12 cellular contexts compared by ENCODE assay signal in genomic region chr12:69988601-69989194, GRCh38.
DNase-seq lines count a peak whose midpoint lies in the region; ATAC-seq and TF ChIP-seq lines count a peak whose summit lies in the region.
"Had no signal": no experiment of that assay in that cellular context is flagged by ENCODE, and none has a peak within 500 bp of the region (broad histone marks: within the 10 kb centered on the region; RNA-seq: fewer than 3 reads in every experiment).

No MANE protein-coding gene starts in this region.

- no peaks in the 10 kb centered on the region for H3K4me1 Mint-ChIP-seq in CD4-positive, alpha-beta T cell (ENCODE audit: low read depth)

- peaks cover 33% of the 10 kb centered on the region for H3K4me1 ChIP-seq in adipocyte (ENCODE audit: control insufficient read depth, insufficient read depth, low read length)

- intact Hi-C loops in left cardiac atrium (cut with DNase I): no loop called here
- intact Hi-C loops in CD4-positive, alpha-beta T cell (cut with DNase I, micrococcal nuclease): no loop called here

- ATAC-seq in left cardiac atrium: peak; percentile 61 to 80
- ATAC-seq in GM19023 (IDR thresholded peaks at IDR 0.05; ENCODE audit: unreplicated experiment): no peak
- ATAC-seq in CD4-positive, alpha-beta T cell (ENCODE audit: poor library complexity): no peak

- POLR2A ChIA-PET in CD4-positive, alpha-beta T cell (lab: Charles Lee): no interaction called here

- no peak overlapping the region for H3K4me3 Mint-ChIP-seq in CD4-positive, alpha-beta T cell

- no peaks in the 10 kb centered on the region for H3K36me3 ChIP-seq in adipocyte (ENCODE audit: control insufficient read depth, insufficient read depth, low read length, severe bottlenecking)
- H3K36me3 ChIP-seq: neutrophil had no signal

- TF ChIP-seq CTCF in retinal pigment epithelial cell (conservative IDR thresholded peaks at IDR 0.05; ENCODE audit: low read depth, low read length): no peak
- TF ChIP-seq CTCF in CD4-positive, alpha-beta T cell (IDR thresholded peaks at IDR 0.05): no peak

- H3K27me3 Mint-ChIP-seq in CD4-positive, alpha-beta T cell: peaks cover 14% of the 10 kb centered on the region

- peak overlapping the region; percentile 80 for H3K9ac ChIP-seq in adipocyte (ENCODE audit: low read length)

- CTCF ChIA-PET in CD4-positive, alpha-beta T cell (lab: Charles Lee): no interaction called here

- H3K27me3 ChIP-seq in adipocyte (replicated peaks; ENCODE audit: control insufficient read depth, insufficient read depth, low read length): no peaks in the 10 kb centered on the region
- H3K27me3 ChIP-seq in CD4-positive, alpha-beta T cell (ENCODE audit: control insufficient read depth, insufficient read depth, low read length): no peaks in the 10 kb centered on the region
- H3K27me3 ChIP-seq: neutrophil had no signal

- H3K4me3 ChIP-seq in adipocyte (ENCODE audit: low read length) (peak overlapping the region; percentile 77), retinal pigment epithelial cell (ENCODE audit: low read length) (peak overlapping the region; percentile 32)

- peak; percentile 67 for DNase-seq in EH (ENCODE audit: low read depth)
- DNase-seq in adipocyte (ENCODE audit: low read depth): peak; percentile 67
- no peak for DNase-seq in left cardiac atrium
- no peak for DNase-seq in retinal pigment epithelial cell (ENCODE audit: low read depth)
- no peak for DNase-seq in CD4-positive, alpha-beta T cell
- DNase-seq in occipital lobe (lab: John Stamatoyannopoulos, UW): no peak
- DNase-seq in T1000 (lab: John Stamatoyannopoulos, UW): no peak
- DNase-seq: activated CD8-positive, alpha-beta memory T cell treated with anti-CD3 and anti-CD28 coated beads, Interleukin-2, amount 50 U/mL, for 4 hours; hypothalamus; NCI-H345 had no signal

- H3K9me3 Mint-ChIP-seq in CD4-positive, alpha-beta T cell: peaks cover 3% of the 10 kb centered on the region

- H3K27ac ChIP-seq in CD4-positive, alpha-beta T cell (ENCODE audit: low read depth, low read length): no peak overlapping the region
- H3K27ac ChIP-seq: neutrophil had no signal

- no peaks in the 10 kb centered on the region for H3K36me3 Mint-ChIP-seq in CD4-positive, alpha-beta T cell (ENCODE audit: low read depth)

- H3K27ac Mint-ChIP-seq in CD4-positive, alpha-beta T cell: no peak overlapping the region

- peaks cover 6% of the 10 kb centered on the region for H3K9me3 ChIP-seq in adipocyte (ENCODE audit: control insufficient read depth, low read length)
- H3K9me3 ChIP-seq in CD4-positive, alpha-beta T cell (ENCODE audit: control insufficient read depth, low read length): no peaks in the 10 kb centered on the region
- H3K9me3 ChIP-seq: neutrophil had no signal

Comparison
In these comparisons a context has a peak if more than half of its experiments do, and no peak if none do; other contexts are left out.
1. DNase-seq: peak in EH (single experiment) and adipocyte (single experiment); none in left cardiac atrium (single experiment), retinal pigment epithelial cell (single experiment), CD4-positive, alpha-beta T cell (0 of 10), occipital lobe (single experiment) and T1000 (single experiment).
2. ATAC-seq: peak in left cardiac atrium (2 of 2); none in GM19023 (single experiment) and CD4-positive, alpha-beta T cell (single experiment).